In genomic region chr12:131989021-131989420, GRCh38 we compare ENCODE assay signal across 1 cellular context.
A peak's percentile ranks its signal among the peaks of the same experiment; 100 is the strongest.
TF ChIP-seq lines count a peak whose summit lies in the region.

No MANE protein-coding gene starts in this region.

TF ChIP-seq in K562, 482 proteins besides CTCF, POLR2A, EP300 and RAD21:
- TF ChIP-seq POLR2G (IDR thresholded peaks at IDR 0.05; ENCODE audit: low read depth, low read length), result peak; percentile 25; the same call in 1 of the 2 replicates
- no peak for TF ChIP-seq BRD9 (IDR thresholded peaks at IDR 0.05; ENCODE audit: low read depth, partially characterized antibody)
